ENCODE assay signal across 28 cellular contexts in genomic region chr1:212973426-212973825, GRCh38.
"Had no signal": no experiment of that assay in that cellular context is flagged by ENCODE, and none has a peak within 500 bp of the region (broad histone marks: within the 10 kb centered on the region; RNA-seq: fewer than 3 reads in every experiment).

No MANE protein-coding gene starts in this region.

- H3K27me3 ChIP-seq: body of pancreas, breast epithelium, SJCRH30 had no signal

- H3K4me1 Mint-ChIP-seq: activated CD4-positive, alpha-beta T cell treated with anti-CD3 and anti-CD28 coated beads, Interleukin-2, amount 10 ng/mL, durations not matched to agents 7 days and 5 days had no signal

- H3K4me2 ChIP-seq: KMS-11 had no signal

- ATAC-seq: activated CD4-positive, alpha-beta T cell treated with anti-CD3 and anti-CD28 coated beads for 36 hours; activated CD8-positive, alpha-beta T cell treated with anti-CD3 and anti-CD28 coated beads, Interleukin-2, amount 10 ng/mL, durations not matched to agents 7 days and 5 days; activated naive CD4-positive, alpha-beta T cell treated with anti-CD3 and anti-CD28 coated beads, Interleukin-2, amount 50 U/mL, for 72 hours; body of pancreas; Panc1 had no signal

- H3K27ac ChIP-seq: adrenal gland, body of pancreas, breast epithelium, KMS-11, SJCRH30, SK-N-MC, WERI-Rb-1 had no signal

- H3K4me1 ChIP-seq: adrenal gland, body of pancreas, breast epithelium had no signal

- H3K27ac Mint-ChIP-seq: activated CD4-positive, alpha-beta T cell treated with anti-CD3 and anti-CD28 coated beads for 36 hours; activated CD4-positive, alpha-beta T cell treated with anti-CD3 and anti-CD28 coated beads, Interleukin-2, amount 10 ng/mL, durations not matched to agents 7 days and 5 days; activated CD8-positive, alpha-beta T cell treated with anti-CD3 and anti-CD28 coated beads, Interleukin-2, amount 10 ng/mL, durations not matched to agents 7 days and 5 days; activated naive CD4-positive, alpha-beta T cell treated with anti-CD3 and anti-CD28 coated beads for 36 hours; activated naive CD4-positive, alpha-beta T cell treated with anti-CD3 and anti-CD28 coated beads, Interleukin-2, amount 50 U/mL, for 72 hours had no signal

- H3K4me3 ChIP-seq: adrenal gland, body of pancreas, breast epithelium, SJCRH30, SK-N-MC had no signal

- H3K9me3 Mint-ChIP-seq: activated CD4-positive, alpha-beta T cell treated with anti-CD3 and anti-CD28 coated beads, Interleukin-2, amount 10 ng/mL, durations not matched to agents 7 days and 5 days; activated naive CD4-positive, alpha-beta T cell treated with anti-CD3 and anti-CD28 coated beads for 36 hours; activated naive CD4-positive, alpha-beta T cell treated with anti-CD3 and anti-CD28 coated beads, Interleukin-2, amount 50 U/mL, for 72 hours had no signal

- FAIRE-seq: astrocyte had no signal

- H3K4me3 Mint-ChIP-seq: activated CD4-positive, alpha-beta T cell treated with anti-CD3 and anti-CD28 coated beads for 36 hours; activated CD4-positive, alpha-beta T cell treated with anti-CD3 and anti-CD28 coated beads, Interleukin-2, amount 10 ng/mL, durations not matched to agents 7 days and 5 days; activated CD8-positive, alpha-beta T cell treated with anti-CD3 and anti-CD28 coated beads, Interleukin-2, amount 10 ng/mL, durations not matched to agents 7 days and 5 days; activated naive CD4-positive, alpha-beta T cell treated with anti-CD3 and anti-CD28 coated beads for 36 hours had no signal

- DNase-seq: activated CD4-positive, alpha-beta T cell treated with anti-CD3 and anti-CD28 coated beads for 36 hours; activated CD4-positive, alpha-beta T cell treated with anti-CD3 and anti-CD28 coated beads, Interleukin-2, amount 10 ng/mL, durations not matched to agents 7 days and 5 days; activated CD4-positive, alpha-beta T cell treated with anti-CD3 and anti-CD28 coated beads, Interleukin-2, amount 50 U/mL, for 48 hours; activated CD8-positive, alpha-beta memory T cell treated with anti-CD3 and anti-CD28 coated beads, Interleukin-2, amount 50 U/mL, for 4 hours; activated CD8-positive, alpha-beta T cell treated with anti-CD3 and anti-CD28 coated beads, Interleukin-2, amount 10 ng/mL, durations not matched to agents 7 days and 5 days; activated gamma-delta T cell treated with Interleukin-2 at 50 U/mL for 16 hours; activated naive CD4-positive, alpha-beta T cell treated with anti-CD3 and anti-CD28 coated beads for 36 hours; activated T-cell treated with anti-CD3 and anti-CD28 coated beads, Interleukin-2, amount 50 U/mL, for 48 hours; body of pancreas; MM.1S; MV-4-11; NCI-H1092; NCI-H1436 treated with DMSO at 0.1 percent for 48 hours; NCI-H1694 treated with DMSO at 0.1 percent for 48 hours; NCI-H2029; NCI-H345; NCI-H524 treated with DMSO at 0.1 percent for 48 hours; SHP77; SJCRH30; T1000; WERI-Rb-1 had no signal

- H3K36me3 ChIP-seq: adrenal gland, breast epithelium had no signal

- H3K36me3 Mint-ChIP-seq: activated naive CD4-positive, alpha-beta T cell treated with anti-CD3 and anti-CD28 coated beads, Interleukin-2, amount 50 U/mL, for 72 hours had no signal
